In the genomic region with DNA sequence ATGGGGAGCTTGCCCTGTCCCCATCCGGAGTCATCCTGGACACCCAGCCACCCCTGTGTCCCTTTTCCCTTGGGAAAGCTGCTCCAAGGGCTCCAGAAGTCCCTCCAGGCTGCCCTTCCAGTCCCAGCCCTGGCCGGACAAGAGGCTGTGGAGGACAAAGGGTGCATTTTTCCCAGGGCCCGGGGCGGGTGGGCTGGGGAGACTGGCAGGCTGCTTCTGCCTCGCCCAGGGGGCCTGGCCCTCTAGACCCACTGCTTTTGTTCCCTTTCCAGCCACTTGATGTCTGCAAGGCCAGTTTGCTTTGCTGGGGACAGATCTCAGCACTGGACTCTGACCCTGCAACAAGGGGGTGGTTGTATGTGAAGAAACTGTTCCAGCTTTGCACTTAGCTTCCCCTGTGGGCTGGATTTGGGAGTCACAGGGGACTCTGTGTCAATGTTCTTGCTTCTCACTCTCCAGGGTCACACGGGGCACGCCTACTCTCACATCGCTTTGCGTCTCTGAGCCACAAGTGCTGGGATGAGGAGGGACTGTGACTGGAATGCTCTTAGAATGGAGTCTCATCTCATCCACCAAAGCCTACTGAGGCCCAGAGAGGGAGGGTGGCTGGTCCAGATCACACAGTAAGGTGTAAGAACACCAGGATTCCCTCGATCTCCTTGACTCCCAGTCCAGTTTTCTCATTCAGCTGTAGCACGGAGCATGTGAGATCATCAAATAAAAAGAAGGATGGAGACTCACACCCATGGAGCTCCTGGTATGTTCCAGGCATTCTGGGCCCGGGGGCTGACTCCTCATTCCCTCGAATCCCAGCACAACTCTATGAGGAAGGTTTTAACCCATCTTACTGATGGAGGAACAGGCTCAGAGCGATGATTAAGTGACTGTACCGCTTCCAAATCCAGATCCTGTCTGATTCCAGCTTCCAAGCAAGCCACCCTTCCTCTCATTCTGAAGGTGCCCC, we compare ENCODE assay signal across 18 cellular contexts. TPM values are rescaled to one million over a fixed set of nuclear protein-coding genes. Genes with fewer than 3 reads are reported as not detected.
DNase-seq lines count a peak whose midpoint lies in the region; ATAC-seq, FAIRE-seq and TF ChIP-seq lines count a peak whose summit lies in the region.
"Had no signal": no experiment of that assay in that cellular context is flagged by ENCODE, and none has a peak within 500 bp of the region (broad histone marks: within the 10 kb centered on the region; RNA-seq: fewer than 3 reads in every experiment).

No MANE protein-coding gene starts in this region.

- WGBS in A549 (ENCODE audit: missing lambda C conversion rate), result 61% methylated on average over 10 of the region's 15 CpGs

- peaks cover 23% of the 10 kb centered on the region for H3K4me1 Mint-ChIP-seq in progenitor cell of endocrine pancreas (ENCODE audit: low read depth)
- H3K4me1 Mint-ChIP-seq: activated naive CD4-positive, alpha-beta T cell treated with anti-CD3 and anti-CD28 coated beads, Interleukin-2, amount 50 U/mL, for 24 hours had no signal

- no peak overlapping the region for H3K4me3 ChIP-seq in A549
- H3K4me3 ChIP-seq: GM12878, thoracic aorta had no signal

- ATAC-seq in A549, result no peak
- ATAC-seq: activated CD8-positive, alpha-beta T cell treated with anti-CD3 and anti-CD28 coated beads, Interleukin-2, amount 10 ng/mL, durations not matched to agents 7 days and 5 days; GM12878; T-helper 17 cell had no signal

- no peak for DNase-seq in A549 (ENCODE audit: low read depth in 1 of 2, low spot score in 1 of 2)
- DNase-seq in SW480 (ENCODE audit: low spot score), result peak; percentile 34
- DNase-seq in hepatic stellate cell (ENCODE audit: low spot score), result peak; percentile 25
- no peak for DNase-seq in progenitor cell of endocrine pancreas (ENCODE audit: low spot score, unreplicated experiment)
- no peak for DNase-seq in NCI-H2227 treated with DMSO at 0.1 percent for 48 hours (lab: John Stamatoyannopoulos, UW)
- DNase-seq in H54 (ENCODE audit: insufficient read length, low spot score), result no peak
- no peak for DNase-seq in OCI-M2 (lab: John Stamatoyannopoulos, UW; ENCODE audit: unreplicated experiment)
- no peak for DNase-seq in NCI-H2171 treated with DMSO at 0.1 percent for 48 hours (lab: John Stamatoyannopoulos, UW)
- DNase-seq: activated CD8-positive, alpha-beta T cell treated with anti-CD3 and anti-CD28 coated beads, Interleukin-2, amount 10 ng/mL, durations not matched to agents 7 days and 5 days; DMS 273 treated with DMSO at 0.1 percent for 48 hours; KG1; NCI-H187 treated with DMSO at 0.1 percent for 48 hours; T-helper 17 cell had no signal

- TF ChIP-seq POLR2A in A549 (IDR thresholded peaks at IDR 0.05; ENCODE audit: low read length) (no peak), H54 (IDR thresholded peaks at IDR 0.05; ENCODE audit: low read depth, low read length) (no peak)

- TF ChIP-seq RAD21 in A549 (conservative IDR thresholded peaks at IDR 0.05 in 1 of 2, IDR thresholded peaks at IDR 0.05 in 1 of 2), result no peak

- H3K9me3 Mint-ChIP-seq in progenitor cell of endocrine pancreas (ENCODE audit: low read depth), result peaks cover 2% of the 10 kb centered on the region
- H3K9me3 Mint-ChIP-seq: activated naive CD4-positive, alpha-beta T cell treated with anti-CD3 and anti-CD28 coated beads, Interleukin-2, amount 50 U/mL, for 24 hours had no signal

- peaks cover 6% of the 10 kb centered on the region for H3K27me3 Mint-ChIP-seq in progenitor cell of endocrine pancreas

- peak overlapping the region; percentile 76 for H3K27ac Mint-ChIP-seq in progenitor cell of endocrine pancreas
- H3K27ac Mint-ChIP-seq: activated CD8-positive, alpha-beta T cell treated with anti-CD3 and anti-CD28 coated beads, Interleukin-2, amount 10 ng/mL, durations not matched to agents 7 days and 5 days; activated naive CD4-positive, alpha-beta T cell treated with anti-CD3 and anti-CD28 coated beads, Interleukin-2, amount 50 U/mL, for 24 hours had no signal

- no peak for TF ChIP-seq EP300 in A549 (IDR thresholded peaks at IDR 0.05)

- no peak for FAIRE-seq in A549 (lab: Jason Lieb, UNC)
- FAIRE-seq in H54 (lab: Jason Lieb, UNC), result no peak
- FAIRE-seq: colon, GM12878, keratinocyte had no signal

- H3K4me1 ChIP-seq in A549, result peaks cover 13% of the 10 kb centered on the region; the same call in 2 of the 3 replicates

- peak overlapping the region; percentile 56 to 59; a peak in 3 of 6 replicates for H3K27ac ChIP-seq in A549
- H3K27ac ChIP-seq: thoracic aorta had no signal

- H3K4me2 ChIP-seq in A549, result peak overlapping the region; percentile 26; the same call in 2 of the 3 replicates

- TF ChIP-seq CTCF in A549 (IDR thresholded peaks at IDR 0.05) (no peak), progenitor cell of endocrine pancreas (IDR thresholded peaks at IDR 0.05; ENCODE audit: unreplicated experiment) (no peak)

- H3K4me3 Mint-ChIP-seq in progenitor cell of endocrine pancreas (ENCODE audit: low read depth), result no peak overlapping the region
- H3K4me3 Mint-ChIP-seq: activated CD8-positive, alpha-beta T cell treated with anti-CD3 and anti-CD28 coated beads, Interleukin-2, amount 10 ng/mL, durations not matched to agents 7 days and 5 days; activated naive CD4-positive, alpha-beta T cell treated with anti-CD3 and anti-CD28 coated beads, Interleukin-2, amount 50 U/mL, for 24 hours; T-helper 17 cell had no signal

- H3K36me3 Mint-ChIP-seq in progenitor cell of endocrine pancreas (ENCODE audit: insufficient read depth), result no peaks in the 10 kb centered on the region
- H3K36me3 Mint-ChIP-seq: activated naive CD4-positive, alpha-beta T cell treated with anti-CD3 and anti-CD28 coated beads, Interleukin-2, amount 50 U/mL, for 24 hours had no signal

- no peaks in the 10 kb centered on the region for H3K9me3 ChIP-seq in A549
- H3K9me3 ChIP-seq: thoracic aorta had no signal

- POLR2A ChIA-PET in A549 (lab: Yijun Ruan, JAX), result no interaction called here

- CTCF ChIA-PET in A549 (lab: Yijun Ruan, JAX), result interaction anchor here (0.7 to 1.3 kb wide), 2 partner anchors 33 to 467 kb away, joined by 3 to 4 read pairs; no protein-coding TSS in a partner anchor

TF ChIP-seq in A549, 52 proteins besides CTCF, POLR2A, EP300 and RAD21:
- TF ChIP-seq, protein P1, sequence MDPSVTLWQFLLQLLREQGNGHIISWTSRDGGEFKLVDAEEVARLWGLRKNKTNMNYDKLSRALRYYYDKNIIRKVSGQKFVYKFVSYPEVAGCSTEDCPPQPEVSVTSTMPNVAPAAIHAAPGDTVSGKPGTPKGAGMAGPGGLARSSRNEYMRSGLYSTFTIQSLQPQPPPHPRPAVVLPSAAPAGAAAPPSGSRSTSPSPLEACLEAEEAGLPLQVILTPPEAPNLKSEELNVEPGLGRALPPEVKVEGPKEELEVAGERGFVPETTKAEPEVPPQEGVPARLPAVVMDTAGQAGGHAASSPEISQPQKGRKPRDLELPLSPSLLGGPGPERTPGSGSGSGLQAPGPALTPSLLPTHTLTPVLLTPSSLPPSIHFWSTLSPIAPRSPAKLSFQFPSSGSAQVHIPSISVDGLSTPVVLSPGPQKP (IDR thresholded peaks at IDR 0.05; ENCODE audit: low read depth, low read length), result no peak
- TF ChIP-seq KDM5A (IDR thresholded peaks at IDR 0.05), result no peak
- no peak for TF ChIP-seq GATA3 (IDR thresholded peaks at IDR 0.05; ENCODE audit: borderline replicate concordance)
- no peak for TF ChIP-seq SREBF2 (IDR thresholded peaks at IDR 0.05)
- no peak for TF ChIP-seq ZFP36 (IDR thresholded peaks at IDR 0.05; ENCODE audit: borderline replicate concordance, partially characterized antibody)
- TF ChIP-seq HOXB13 (CRISPR knock-in tag; IDR thresholded peaks at IDR 0.05; ENCODE audit: low read depth), result no peak
- TF ChIP-seq ESRRA (IDR thresholded peaks at IDR 0.05; ENCODE audit: borderline replicate concordance, low read length), result no peak
- no peak for TF ChIP-seq RFX5 (IDR thresholded peaks at IDR 0.05)
- no peak for TF ChIP-seq PHF8 (IDR thresholded peaks at IDR 0.05; ENCODE audit: borderline replicate concordance, low read depth)
- TF ChIP-seq BHLHE40 (IDR thresholded peaks at IDR 0.05; ENCODE audit: low read depth, low read length), result no peak
- no peak for TF ChIP-seq CHD4 (IDR thresholded peaks at IDR 0.05; ENCODE audit: borderline replicate concordance)
- TF ChIP-seq JUN (IDR thresholded peaks at IDR 0.05), result no peak
- TF ChIP-seq FOSB (CRISPR knock-in tag; IDR thresholded peaks at IDR 0.05), result no peak
- TF ChIP-seq HMGXB4 (CRISPR knock-in tag; IDR thresholded peaks at IDR 0.05; ENCODE audit: borderline replicate concordance), result no peak
- TF ChIP-seq, protein P2, sequence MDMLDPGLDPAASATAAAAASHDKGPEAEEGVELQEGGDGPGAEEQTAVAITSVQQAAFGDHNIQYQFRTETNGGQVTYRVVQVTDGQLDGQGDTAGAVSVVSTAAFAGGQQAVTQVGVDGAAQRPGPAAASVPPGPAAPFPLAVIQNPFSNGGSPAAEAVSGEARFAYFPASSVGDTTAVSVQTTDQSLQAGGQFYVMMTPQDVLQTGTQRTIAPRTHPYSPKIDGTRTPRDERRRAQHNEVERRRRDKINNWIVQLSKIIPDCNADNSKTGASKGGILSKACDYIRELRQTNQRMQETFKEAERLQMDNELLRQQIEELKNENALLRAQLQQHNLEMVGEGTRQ (IDR thresholded peaks at IDR 0.05), result no peak
- no peak for TF ChIP-seq NFE2L2 (conservative IDR thresholded peaks at IDR 0.05; ENCODE audit: low read length)
- TF ChIP-seq FOSL2 (IDR thresholded peaks at IDR 0.05), result no peak
- no peak for TF ChIP-seq FOSL2 (CRISPR knock-in tag; IDR thresholded peaks at IDR 0.05)
- no peak for TF ChIP-seq ZC3H11A (IDR thresholded peaks at IDR 0.05)
- no peak for TF ChIP-seq NR3C1 (IDR thresholded peaks at IDR 0.05)

RNA-seq across cellular contexts. Expression of gene FBXO7, which starts 59.9 kb away (rescaled TPM):
- polyA plus RNA-seq in A549 (2011; rRNA removed) (131 and 134 TPM in 2 replicates), A549 (2017; fragmentation: RNase III; extraction: RNeasy Plus Mini Kit Qiagen cat#74134 plus additional on column Dnase treatment) (53.4 to 58.0 TPM (median 57.3 TPM) in 3 replicates)
- 51.5 and 63.0 TPM in 2 replicates for polyA plus RNA-seq in A549 (2012; cell fraction: cytosol; rRNA removed)
- 31.2 and 42.9 TPM in 2 replicates for polyA plus RNA-seq in A549 (2012; cell fraction: nucleus; rRNA removed)
- 94.2 and 119 TPM in 2 replicates for polyA minus RNA-seq in A549 (2011; rRNA and poly(A)+ RNA removed)
- total RNA-seq in progenitor cell of endocrine pancreas, result 86.4 and 87.2 TPM in 2 replicates

Comparison
In these comparisons a context has a peak if more than half of its experiments do, and no peak if none do; other contexts are left out.
1. DNase-seq: peak in SW480 (single experiment) and hepatic stellate cell (single experiment); none in A549 (0 of 2), progenitor cell of endocrine pancreas (single experiment), NCI-H2227 treated with DMSO at 0.1 percent for 48 hours (single experiment), H54 (single experiment), OCI-M2 (single experiment) and NCI-H2171 treated with DMSO at 0.1 percent for 48 hours (single experiment).